In genomic region chr16:46394960-46395359, GRCh38 we compare ENCODE assay signal across 8 cellular contexts.
DNase-seq lines count a peak whose midpoint lies in the region; ATAC-seq and TF ChIP-seq lines count a peak whose summit lies in the region.
"Not testable (repeated sequence)": the region's sequence is repeated elsewhere in the genome, so short reads cannot be mapped to it uniquely, and the experiment has no call there.

No MANE protein-coding gene starts in this region.

- not testable (repeated sequence) for ATAC-seq in IMR-90 (ENCODE audit: low read depth); lung (ENCODE audit: insufficient read depth, low FRiP score)

- H2BK120ac ChIP-seq in IMR-90 (ENCODE audit: low read depth, low read length): not testable (repeated sequence)

- not testable (repeated sequence) for H3K9me3 ChIP-seq in IMR-90 (ENCODE audit: control insufficient read depth, insufficient read depth, low read length); OCI-LY7 (ENCODE audit: low read length); lung (ENCODE audit: control insufficient read depth in 2 of 2, insufficient read depth in 1 of 2, low read length in 1 of 2)
- H3K9me3 ChIP-seq in mammary epithelial cell (replicated peaks; ENCODE audit: insufficient read depth, low read length): peaks cover 15% of the 10 kb centered on the region

- H2BK20ac ChIP-seq in IMR-90 (ENCODE audit: low read depth, low read length): not testable (repeated sequence)

- dilution Hi-C loops in IMR-90 (cut with HindIII; ENCODE audit: low sequenced_read_pairs, unreplicated experiment); mammary epithelial cell (cut with HindIII; ENCODE audit: low sequenced_read_pairs): not testable (repeated sequence)

- H4K5ac ChIP-seq in IMR-90 (ENCODE audit: low read depth, low read length): not testable (repeated sequence)

- H3K56ac ChIP-seq in IMR-90 (ENCODE audit: extremely low read depth, insufficient read depth, low read length): not testable (repeated sequence)

- H3K4me2 ChIP-seq in IMR-90 (ENCODE audit: low read depth, low read length); OCI-LY7 (ENCODE audit: low read length); mammary epithelial cell (ENCODE audit: insufficient read depth, low read depth, low read length): not testable (repeated sequence)

- TF ChIP-seq RAD21 in IMR-90 (IDR thresholded peaks at IDR 0.05; ENCODE audit: low read length): not testable (repeated sequence)

- in situ Hi-C loops in IMR-90 (cut with MboI; ENCODE audit: low sequenced_read_pairs); mammary epithelial cell (cut with MboI; ENCODE audit: low sequenced_read_pairs in 2 of 2): not testable (repeated sequence)

- TF ChIP-seq CTCF in IMR-90 (conservative IDR thresholded peaks at IDR 0.05; ENCODE audit: low read depth, low read length); OCI-LY7 (conservative IDR thresholded peaks at IDR 0.05; ENCODE audit: low read length); mammary epithelial cell (conservative IDR thresholded peaks at IDR 0.05 in 1 of 2, IDR thresholded peaks at IDR 0.05 in 1 of 2; ENCODE audit: extremely low read depth in 1 of 2, insufficient read depth in 1 of 2, low read depth in 1 of 2, low read length in 2 of 2); lung (IDR thresholded peaks at IDR 0.05; ENCODE audit: control extremely low read depth, extremely low read depth): not testable (repeated sequence)

- CTCF ChIA-PET in IMR-90 (lab: Yijun Ruan, JAX); OCI-LY7 (lab: Charles Lee; ENCODE audit: unreplicated experiment); mammary epithelial cell (lab: Charles Lee; ENCODE audit: low non-redundant PET): not testable (repeated sequence)

- not testable (repeated sequence) for H4K20me1 ChIP-seq in IMR-90 (ENCODE audit: insufficient read depth, low read length); OCI-LY7 (ENCODE audit: insufficient read depth, low read length); mammary epithelial cell (ENCODE audit: insufficient read depth, low read length)

- H3K14ac ChIP-seq in IMR-90 (replicated peaks; ENCODE audit: low read depth, low read length): not testable (repeated sequence)

- H3K18ac ChIP-seq in IMR-90 (ENCODE audit: low read depth, low read length): not testable (repeated sequence)

- not testable (repeated sequence) for TF ChIP-seq POLR2A in IMR-90 (IDR thresholded peaks at IDR 0.05; ENCODE audit: low read depth, low read length)

- not testable (repeated sequence) for H3K79me1 ChIP-seq in IMR-90 (ENCODE audit: low read depth in 1 of 2, low read length in 2 of 2)

- H3K9ac ChIP-seq in IMR-90 (ENCODE audit: low read depth, low read length); mammary epithelial cell (ENCODE audit: insufficient read depth, low read length): not testable (repeated sequence)

- WGBS in IMR-90 (ENCODE audit: extremely low coverage in 2 of 2, insufficient read length in 1 of 2), 2 experiments: 59% methylated on average over 9 of the region's 17 CpGs; no CpG with 5 or more reads in 1 of the 2 experiments
- WGBS in mammary epithelial cell (ENCODE audit: low coverage, missing lambda C conversion rate): 72% methylated on average over 17 of the region's 17 CpGs
- WGBS in lung, 2 donors: 75 to 81% methylated on average over 16 of the region's 17 CpGs

- not testable (repeated sequence) for H4K91ac ChIP-seq in IMR-90 (ENCODE audit: insufficient read depth, low read depth, low read length)

- H3K23ac ChIP-seq in IMR-90 (ENCODE audit: low read depth, low read length): not testable (repeated sequence)

- not testable (repeated sequence) for H3K27me3 ChIP-seq in IMR-90 (ENCODE audit: control insufficient read depth, insufficient read depth, low read length); mammary epithelial cell (ENCODE audit: insufficient read depth, low read length); lung (ENCODE audit: control insufficient read depth, insufficient read depth)

- H4K8ac ChIP-seq in IMR-90 (ENCODE audit: low read depth in 2 of 2, low read length in 2 of 2): not testable (repeated sequence)

- not testable (repeated sequence) for BruUV-seq in IMR-90 (replicated peaks; lab: Mats Ljungman, UMichigan); OCI-LY7 (replicated peaks; lab: Mats Ljungman, UMichigan); mammary epithelial cell (replicated peaks; lab: Mats Ljungman, UMichigan)

- peak; percentile 53 for DNase-seq in A172 (ENCODE audit: low spot score)
- peak; percentile 1 for DNase-seq in EH (ENCODE audit: low read depth)
- peak; percentile 2 for DNase-seq in IMR-90
- DNase-seq in OCI-LY7 (ENCODE audit: low spot score): peak; percentile 4
- DNase-seq in mammary epithelial cell: peak; percentile 67
- DNase-seq in globus pallidus (ENCODE audit: low spot score): peak; percentile 33
- DNase-seq in lung (ENCODE audit: low spot score): peak; percentile 57
- DNase-seq in retina: peak; percentile 32

- not testable (repeated sequence) for H3K27ac ChIP-seq in IMR-90 (ENCODE audit: insufficient read depth, low read length); OCI-LY7 (ENCODE audit: low read depth, low read length, poor library complexity, severe bottlenecking); mammary epithelial cell (ENCODE audit: insufficient read depth, low read depth, low read length); lung (ENCODE audit: low read depth in 1 of 2, low read length in 1 of 2)

- not testable (repeated sequence) for H3K79me2 ChIP-seq in OCI-LY7 (ENCODE audit: insufficient read depth, low read depth, low read length); mammary epithelial cell (ENCODE audit: insufficient read depth, low read length)

- POLR2A ChIA-PET in IMR-90 (lab: Charles Lee; ENCODE audit: unreplicated experiment); OCI-LY7 (lab: Charles Lee): not testable (repeated sequence)

- not testable (repeated sequence) for H2BK15ac ChIP-seq in IMR-90 (ENCODE audit: low read depth, low read length)

- not testable (repeated sequence) for H3K4me1 ChIP-seq in IMR-90 (ENCODE audit: control insufficient read depth, insufficient read depth, low read length); OCI-LY7 (ENCODE audit: insufficient read depth, low read length, poor library complexity, severe bottlenecking); mammary epithelial cell (ENCODE audit: insufficient read depth, low read length); lung (ENCODE audit: control insufficient read depth in 2 of 2, insufficient read depth in 2 of 2, low read length in 2 of 2)

- H2AFZ ChIP-seq in IMR-90 (replicated peaks; ENCODE audit: low read length, poor library complexity); OCI-LY7 (ENCODE audit: low read length); mammary epithelial cell (ENCODE audit: low read depth, low read length): not testable (repeated sequence)

- H2AK9ac ChIP-seq in IMR-90 (replicated peaks; ENCODE audit: low read depth, low read length, poor library complexity): not testable (repeated sequence)

- intact Hi-C loops in IMR-90 (cut with micrococcal nuclease); OCI-LY7 (cut with micrococcal nuclease; ENCODE audit: unreplicated experiment); mammary epithelial cell (cut with micrococcal nuclease): not testable (repeated sequence)

- H3K9me2 ChIP-seq in OCI-LY7 (ENCODE audit: insufficient read depth, low read length): not testable (repeated sequence)

- not testable (repeated sequence) for H2BK5ac ChIP-seq in IMR-90 (ENCODE audit: low read depth, low read length, poor library complexity, severe bottlenecking)

- H2AK5ac ChIP-seq in IMR-90 (ENCODE audit: low read depth, low read length): not testable (repeated sequence)

- not testable (repeated sequence) for H3K4me3 ChIP-seq in IMR-90 (ENCODE audit: insufficient read depth, low read depth, low read length); OCI-LY7 (ENCODE audit: low read depth, low read length, poor library complexity, severe bottlenecking); mammary epithelial cell (replicated peaks in 1 of 3; ENCODE audit: insufficient read depth in 1 of 3, low read depth in 2 of 3, low read length in 3 of 3); lung

- not testable (repeated sequence) for H3K9me1 ChIP-seq in IMR-90 (ENCODE audit: insufficient read depth, low read length)

- H3K4ac ChIP-seq in IMR-90 (ENCODE audit: low read depth, low read length): not testable (repeated sequence)

- not testable (repeated sequence) for H3K36me3 ChIP-seq in IMR-90 (ENCODE audit: control insufficient read depth, insufficient read depth, low read length); OCI-LY7 (ENCODE audit: insufficient read depth, low read length); mammary epithelial cell (ENCODE audit: insufficient read depth, low read length); lung (ENCODE audit: control insufficient read depth in 2 of 2, insufficient read depth in 2 of 2, low read length in 2 of 2)

Comparison
In these comparisons a context has a peak if more than half of its experiments do, and no peak if none do; other contexts are left out.
1. DNase-seq: peak in every context shown above with its lines; median percentile 67 in mammary epithelial cell; 57 in lung; 53 in A172; 33 in globus pallidus; 32 in retina; 4 in OCI-LY7; 2 in IMR-90; 1 in EH.